11 cellular contexts compared by ENCODE assay signal in genomic region chr5:81207009-81207408, GRCh38. TPM values are rescaled to one million over a fixed set of nuclear protein-coding genes. Genes with fewer than 3 reads are reported as not detected.
A peak's percentile ranks its signal among the peaks of the same experiment; 100 is the strongest.
DNase-seq lines count a peak whose midpoint lies in the region; ATAC-seq and TF ChIP-seq lines count a peak whose summit lies in the region.
"Had no signal": no experiment of that assay in that cellular context is flagged by ENCODE, and none has a peak within 500 bp of the region (broad histone marks: within the 10 kb centered on the region; RNA-seq: fewer than 3 reads in every experiment).

No MANE protein-coding gene starts in this region.

- CTCF ChIA-PET in HEK293 (lab: Yijun Ruan, JAX): interaction anchor here (4.7 kb wide), 1 partner anchor 12 kb away, joined by 34 read pairs; no protein-coding TSS in a partner anchor

- no peak overlapping the region for H3K27ac ChIP-seq in DND-41 (ENCODE audit: low read length)
- no peak overlapping the region for H3K27ac ChIP-seq in HEK293 (ENCODE audit: extremely low read depth, low read depth, low read length)
- no peak overlapping the region for H3K27ac ChIP-seq in VCaP

- POLR2A ChIA-PET in HEK293 (lab: Yijun Ruan, JAX): no interaction called here

- no peak overlapping the region for H3K4me3 ChIP-seq in DND-41 (ENCODE audit: low read depth in 1 of 2, low read length in 2 of 2)
- no peak overlapping the region for H3K4me3 ChIP-seq in HEK293 (ENCODE audit: low read depth, low read length)
- H3K4me3 ChIP-seq: lung had no signal

- H3K79me2 ChIP-seq in DND-41 (ENCODE audit: insufficient read depth, low read length): no peaks in the 10 kb centered on the region

- peak; percentile 16 for DNase-seq in DND-41
- peak; percentile 8 for DNase-seq in kidney tubule cell (ENCODE audit: low spot score)
- no peak for DNase-seq in NCI-H526 (lab: John Stamatoyannopoulos, UW)
- DNase-seq in natural killer cell treated with Interleukin-12 subunit alpha and Interleukin-12 subunit beta and Interleukin-15 and Interleukin-18, amount 100 ng/mL, for 72 hours (ENCODE audit: low spot score): no peak
- no peak for DNase-seq in NCI-H82 treated with DMSO at 0.1 percent for 48 hours (lab: John Stamatoyannopoulos, UW; ENCODE audit: unreplicated experiment)
- DNase-seq: activated naive CD4-positive, alpha-beta T cell treated with anti-CD3 and anti-CD28 coated beads, Interleukin-2, amount 50 U/mL, for 16 hours had no signal

- no peaks in the 10 kb centered on the region for H3K4me1 Mint-ChIP-seq in natural killer cell treated with Interleukin-12 subunit alpha and Interleukin-12 subunit beta and Interleukin-15 and Interleukin-18, amount 100 ng/mL, for 72 hours (ENCODE audit: low read depth in 2 of 2)

- no peak overlapping the region for H3K4me2 ChIP-seq in DND-41 (ENCODE audit: insufficient read depth, low read length)

- no peaks in the 10 kb centered on the region for H3K27me3 ChIP-seq in DND-41 (ENCODE audit: insufficient read depth, low read length, poor library complexity)

- H3K36me3 Mint-ChIP-seq in natural killer cell treated with Interleukin-12 subunit alpha and Interleukin-12 subunit beta and Interleukin-15 and Interleukin-18, amount 100 ng/mL, for 72 hours: no peaks in the 10 kb centered on the region

- H3K9me3 Mint-ChIP-seq in natural killer cell treated with Interleukin-12 subunit alpha and Interleukin-12 subunit beta and Interleukin-15 and Interleukin-18, amount 100 ng/mL, for 72 hours: no peaks in the 10 kb centered on the region
- H3K9me3 Mint-ChIP-seq: T-helper 2 cell treated with Interferon-gamma antibody and Interleukin-4, amounts not matched to agents 5 μg/mL and 100 μg/mL, for 36 hours had no signal

- H3K27me3 Mint-ChIP-seq in natural killer cell treated with Interleukin-12 subunit alpha and Interleukin-12 subunit beta and Interleukin-15 and Interleukin-18, amount 100 ng/mL, for 72 hours: no peaks in the 10 kb centered on the region

- TF ChIP-seq CTCF in DND-41 (IDR thresholded peaks at IDR 0.05; ENCODE audit: borderline replicate concordance, extremely low read depth, low read length, poor library complexity, severe bottlenecking) (peak; percentile 53), HEK293 (tag by site-specific recombination; IDR thresholded peaks at IDR 0.05) (peak; percentile 45; the same call in 1 of the 2 replicates), VCaP (conservative IDR thresholded peaks at IDR 0.05) (peak; percentile 63)

- H2AFZ ChIP-seq in DND-41 (ENCODE audit: low read depth, low read length): no peak overlapping the region

- H3K9me3 ChIP-seq in DND-41 (ENCODE audit: insufficient read depth, low read length, severe bottlenecking) (no peaks in the 10 kb centered on the region), HEK293 (ENCODE audit: control insufficient read depth, insufficient read depth, low read depth, low read length) (no peaks in the 10 kb centered on the region)

- no peaks in the 10 kb centered on the region for H4K20me1 ChIP-seq in DND-41 (ENCODE audit: insufficient read depth, low read length)

- no peak overlapping the region for H3K9ac ChIP-seq in DND-41 (ENCODE audit: low read depth, low read length)

- H3K27ac Mint-ChIP-seq in natural killer cell treated with Interleukin-12 subunit alpha and Interleukin-12 subunit beta and Interleukin-15 and Interleukin-18, amount 100 ng/mL, for 72 hours: no peak overlapping the region
- H3K27ac Mint-ChIP-seq: T-helper 2 cell treated with Interferon-gamma antibody and Interleukin-4, amounts not matched to agents 5 μg/mL and 100 μg/mL, for 36 hours had no signal

- H3K4me3 Mint-ChIP-seq in natural killer cell treated with Interleukin-12 subunit alpha and Interleukin-12 subunit beta and Interleukin-15 and Interleukin-18, amount 100 ng/mL, for 72 hours: no peak overlapping the region
- H3K4me3 Mint-ChIP-seq: T-helper 2 cell treated with Interferon-gamma antibody and Interleukin-4, amounts not matched to agents 5 μg/mL and 100 μg/mL, for 36 hours had no signal

- ATAC-seq in DND-41 (ENCODE audit: insufficient read depth, low read depth) (peak; percentile 53; the same call in 1 of the 3 replicates), GM19328 (IDR thresholded peaks at IDR 0.05; ENCODE audit: unreplicated experiment) (no peak)
- no peak for ATAC-seq in natural killer cell treated with Interleukin-12 subunit alpha and Interleukin-12 subunit beta and Interleukin-15 and Interleukin-18, amount 100 ng/mL, for 72 hours

- H3K4me1 ChIP-seq in DND-41 (ENCODE audit: insufficient read depth, low read length): no peaks in the 10 kb centered on the region
- H3K4me1 ChIP-seq in HEK293 (ENCODE audit: control insufficient read depth, insufficient read depth, low read length): no peaks in the 10 kb centered on the region

- H3K36me3 ChIP-seq in DND-41 (ENCODE audit: insufficient read depth, low read length) (no peaks in the 10 kb centered on the region), HEK293 (ENCODE audit: control insufficient read depth in 2 of 2, insufficient read depth in 1 of 2, low read length in 2 of 2) (no peaks in the 10 kb centered on the region)

TF ChIP-seq in HEK293, 187 proteins besides CTCF, POLR2A, EP300 and RAD21 (continues in another document):
- no peak for TF ChIP-seq ZNF211 (tag by site-specific recombination; IDR thresholded peaks at IDR 0.05; ENCODE audit: low read depth)
- no peak for TF ChIP-seq ZNF600 (tag by site-specific recombination; IDR thresholded peaks at IDR 0.05)
- TF ChIP-seq, protein P1, sequence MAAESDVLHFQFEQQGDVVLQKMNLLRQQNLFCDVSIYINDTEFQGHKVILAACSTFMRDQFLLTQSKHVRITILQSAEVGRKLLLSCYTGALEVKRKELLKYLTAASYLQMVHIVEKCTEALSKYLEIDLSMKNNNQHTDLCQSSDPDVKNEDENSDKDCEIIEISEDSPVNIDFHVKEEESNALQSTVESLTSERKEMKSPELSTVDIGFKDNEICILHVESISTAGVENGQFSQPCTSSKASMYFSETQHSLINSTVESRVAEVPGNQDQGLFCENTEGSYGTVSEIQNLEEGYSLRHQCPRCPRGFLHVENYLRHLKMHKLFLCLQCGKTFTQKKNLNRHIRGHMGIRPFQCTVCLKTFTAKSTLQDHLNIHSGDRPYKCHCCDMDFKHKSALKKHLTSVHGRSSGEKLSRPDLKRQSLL (tag by site-specific recombination; IDR thresholded peaks at IDR 0.05): no peak
- no peak for TF ChIP-seq ZNF341 (tag by site-specific recombination; IDR thresholded peaks at IDR 0.05; ENCODE audit: low read depth)
- TF ChIP-seq, protein P2, sequence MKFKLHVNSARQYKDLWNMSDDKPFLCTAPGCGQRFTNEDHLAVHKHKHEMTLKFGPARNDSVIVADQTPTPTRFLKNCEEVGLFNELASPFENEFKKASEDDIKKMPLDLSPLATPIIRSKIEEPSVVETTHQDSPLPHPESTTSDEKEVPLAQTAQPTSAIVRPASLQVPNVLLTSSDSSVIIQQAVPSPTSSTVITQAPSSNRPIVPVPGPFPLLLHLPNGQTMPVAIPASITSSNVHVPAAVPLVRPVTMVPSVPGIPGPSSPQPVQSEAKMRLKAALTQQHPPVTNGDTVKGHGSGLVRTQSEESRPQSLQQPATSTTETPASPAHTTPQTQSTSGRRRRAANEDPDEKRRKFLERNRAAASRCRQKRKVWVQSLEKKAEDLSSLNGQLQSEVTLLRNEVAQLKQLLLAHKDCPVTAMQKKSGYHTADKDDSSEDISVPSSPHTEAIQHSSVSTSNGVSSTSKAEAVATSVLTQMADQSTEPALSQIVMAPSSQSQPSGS (tag by site-specific recombination; IDR thresholded peaks at IDR 0.05; ENCODE audit: low read depth): no peak
- TF ChIP-seq ZNF24 (tag by site-specific recombination; IDR thresholded peaks at IDR 0.05): no peak
- no peak for TF ChIP-seq ZNF514 (tag by site-specific recombination; IDR thresholded peaks at IDR 0.05)
- TF ChIP-seq, protein P3, sequence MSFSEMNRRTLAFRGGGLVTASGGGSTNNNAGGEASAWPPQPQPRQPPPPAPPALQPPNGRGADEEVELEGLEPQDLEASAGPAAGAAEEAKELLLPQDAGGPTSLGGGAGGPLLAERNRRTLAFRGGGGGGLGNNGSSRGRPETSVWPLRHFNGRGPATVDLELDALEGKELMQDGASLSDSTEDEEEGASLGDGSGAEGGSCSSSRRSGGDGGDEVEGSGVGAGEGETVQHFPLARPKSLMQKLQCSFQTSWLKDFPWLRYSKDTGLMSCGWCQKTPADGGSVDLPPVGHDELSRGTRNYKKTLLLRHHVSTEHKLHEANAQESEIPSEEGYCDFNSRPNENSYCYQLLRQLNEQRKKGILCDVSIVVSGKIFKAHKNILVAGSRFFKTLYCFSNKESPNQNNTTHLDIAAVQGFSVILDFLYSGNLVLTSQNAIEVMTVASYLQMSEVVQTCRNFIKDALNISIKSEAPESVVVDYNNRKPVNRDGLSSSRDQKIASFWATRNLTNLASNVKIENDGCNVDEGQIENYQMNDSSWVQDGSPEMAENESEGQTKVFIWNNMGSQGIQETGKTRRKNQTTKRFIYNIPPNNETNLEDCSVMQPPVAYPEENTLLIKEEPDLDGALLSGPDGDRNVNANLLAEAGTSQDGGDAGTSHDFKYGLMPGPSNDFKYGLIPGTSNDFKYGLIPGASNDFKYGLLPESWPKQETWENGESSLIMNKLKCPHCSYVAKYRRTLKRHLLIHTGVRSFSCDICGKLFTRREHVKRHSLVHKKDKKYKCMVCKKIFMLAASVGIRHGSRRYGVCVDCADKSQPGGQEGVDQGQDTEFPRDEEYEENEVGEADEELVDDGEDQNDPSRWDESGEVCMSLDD (tag by site-specific recombination; IDR thresholded peaks at IDR 0.05): no peak
- TF ChIP-seq ZNF114 (tag by site-specific recombination; IDR thresholded peaks at IDR 0.05): no peak
- no peak for TF ChIP-seq EGR2 (tag by site-specific recombination; IDR thresholded peaks at IDR 0.05; ENCODE audit: low read depth)
- no peak for TF ChIP-seq ZNF394 (tag by site-specific recombination; IDR thresholded peaks at IDR 0.05; ENCODE audit: borderline replicate concordance)
- no peak for TF ChIP-seq PRDM6 (tag by site-specific recombination; IDR thresholded peaks at IDR 0.05)
- TF ChIP-seq ZNF473 (tag by site-specific recombination; IDR thresholded peaks at IDR 0.05): no peak
- no peak for TF ChIP-seq ZNF2 (tag by site-specific recombination; IDR thresholded peaks at IDR 0.05)

RNA-seq across cellular contexts. Expression of gene CKMT2, which starts 26.1 kb away (rescaled TPM):
- not detected for total RNA-seq in natural killer cell treated with Interleukin-12 subunit alpha and Interleukin-12 subunit beta and Interleukin-15 and Interleukin-18, amount 100 ng/mL, for 72 hours

Comparison
In these comparisons a context has a peak if more than half of its experiments do, and no peak if none do; other contexts are left out.
1. DNase-seq: peak in DND-41 (single experiment) and kidney tubule cell (single experiment); none in NCI-H526 (0 of 2), natural killer cell treated with Interleukin-12 subunit alpha and Interleukin-12 subunit beta and Interleukin-15 and Interleukin-18, amount 100 ng/mL, for 72 hours (single experiment) and NCI-H82 treated with DMSO at 0.1 percent for 48 hours (single experiment).
2. Peak in every context shown above with its lines, with median percentiles within 50 percentile points of each other: CTCF ChIP-seq.